1 cellular context compared by ENCODE assay signal in genomic region chr5:136080483-136081180, GRCh38.
TF ChIP-seq lines count a peak whose summit lies in the region.

No MANE protein-coding gene starts in this region.

TF ChIP-seq in K562, 482 proteins besides CTCF, POLR2A, EP300 and RAD21 (continued from another document and continues in another):
- TF ChIP-seq, protein P1, sequence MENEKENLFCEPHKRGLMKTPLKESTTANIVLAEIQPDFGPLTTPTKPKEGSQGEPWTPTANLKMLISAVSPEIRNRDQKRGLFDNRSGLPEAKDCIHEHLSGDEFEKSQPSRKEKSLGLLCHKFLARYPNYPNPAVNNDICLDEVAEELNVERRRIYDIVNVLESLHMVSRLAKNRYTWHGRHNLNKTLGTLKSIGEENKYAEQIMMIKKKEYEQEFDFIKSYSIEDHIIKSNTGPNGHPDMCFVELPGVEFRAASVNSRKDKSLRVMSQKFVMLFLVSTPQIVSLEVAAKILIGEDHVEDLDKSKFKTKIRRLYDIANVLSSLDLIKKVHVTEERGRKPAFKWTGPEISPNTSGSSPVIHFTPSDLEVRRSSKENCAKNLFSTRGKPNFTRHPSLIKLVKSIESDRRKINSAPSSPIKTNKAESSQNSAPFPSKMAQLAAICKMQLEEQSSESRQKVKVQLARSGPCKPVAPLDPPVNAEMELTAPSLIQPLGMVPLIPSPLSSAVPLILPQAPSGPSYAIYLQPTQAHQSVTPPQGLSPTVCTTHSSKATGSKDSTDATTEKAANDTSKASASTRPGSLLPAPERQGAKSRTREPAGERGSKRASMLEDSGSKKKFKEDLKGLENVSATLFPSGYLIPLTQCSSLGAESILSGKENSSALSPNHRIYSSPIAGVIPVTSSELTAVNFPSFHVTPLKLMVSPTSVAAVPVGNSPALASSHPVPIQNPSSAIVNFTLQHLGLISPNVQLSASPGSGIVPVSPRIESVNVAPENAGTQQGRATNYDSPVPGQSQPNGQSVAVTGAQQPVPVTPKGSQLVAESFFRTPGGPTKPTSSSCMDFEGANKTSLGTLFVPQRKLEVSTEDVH (IDR thresholded peaks at IDR 0.05; ENCODE audit: low read depth, partially characterized antibody) = peak; percentile 67
- TF ChIP-seq PHB (CRISPR knock-in tag; IDR thresholded peaks at IDR 0.05) (no peak), KHSRP (IDR thresholded peaks at IDR 0.05) (no peak), POLR2B (IDR thresholded peaks at IDR 0.05; ENCODE audit: low read depth, partially characterized antibody) (peak; percentile 77), DMBX1 (CRISPR knock-in tag; IDR thresholded peaks at IDR 0.05; ENCODE audit: borderline replicate concordance) (no peak), SNRNP70 (optimal IDR thresholded peaks at IDR 0.05; ENCODE audit: low read depth, low read length) (no peak), ZNF24 (IDR thresholded peaks at IDR 0.05) (peak; percentile 63; the same call in 1 of the 2 replicates), GATAD2A (IDR thresholded peaks at IDR 0.05) (no peak), XRCC5 (IDR thresholded peaks at IDR 0.05; ENCODE audit: low read depth, low read length) (no peak), ZKSCAN3 (CRISPR knock-in tag; IDR thresholded peaks at IDR 0.05) (no peak), HCFC1 (IDR thresholded peaks at IDR 0.05; ENCODE audit: low read depth, low read length) (peak; percentile 33), ESRRB (CRISPR knock-in tag; IDR thresholded peaks at IDR 0.05; ENCODE audit: borderline replicate concordance) (no peak), ILK (tag; IDR thresholded peaks at IDR 0.05; ENCODE audit: borderline replicate concordance, low read depth) (no peak), HDAC8 (tag; IDR thresholded peaks at IDR 0.05) (no peak; the same call in 1 of the 2 replicates), CXXC5 (CRISPR knock-in tag; IDR thresholded peaks at IDR 0.05) (peak; percentile 78), MLLT1 (IDR thresholded peaks at IDR 0.05) (no peak), EP400 (IDR thresholded peaks at IDR 0.05) (peak; percentile 71), THAP12 (CRISPR knock-in tag; IDR thresholded peaks at IDR 0.05) (0 out of 2 replicates have a peak, but pooled peaks have one; percentile 26), ZNF444 (CRISPR knock-in tag; IDR thresholded peaks at IDR 0.05) (no peak), CTBP1 (IDR thresholded peaks at IDR 0.05; ENCODE audit: borderline replicate concordance) (peak; percentile 50; the same call in 1 of the 2 replicates), RB1 (IDR thresholded peaks at IDR 0.05; ENCODE audit: low read depth) (peak; percentile 58; the same call in 1 of the 2 replicates), PHF8 (IDR thresholded peaks at IDR 0.05; ENCODE audit: borderline replicate concordance, low read length) (peak; percentile 92), ATF6 (CRISPR knock-in tag; IDR thresholded peaks at IDR 0.05) (peak; percentile 72; the same call in 1 of the 2 replicates), CSDE1 (IDR thresholded peaks at IDR 0.05) (peak in 1 of 2 experiments; percentile 73; a peak in 2 of 4 replicates), ZNF778 (CRISPR knock-in tag; IDR thresholded peaks at IDR 0.05) (no peak), SP1 (CRISPR knock-in tag; IDR thresholded peaks at IDR 0.05) (peak; percentile 91), MEIS2 (IDR thresholded peaks at IDR 0.05; ENCODE audit: partially characterized antibody) (peak; percentile 59), NBN (IDR thresholded peaks at IDR 0.05; ENCODE audit: low read depth) (peak; percentile 51; the same call in 1 of the 2 replicates), ETV5 (CRISPR knock-in tag; IDR thresholded peaks at IDR 0.05; ENCODE audit: low read depth) (peak; percentile 60; the same call in 1 of the 2 replicates), TEAD1 (CRISPR knock-in tag; IDR thresholded peaks at IDR 0.05) (peak in 1 of 2 experiments; percentile 78; a peak in 2 of 4 replicates), YY1 (IDR thresholded peaks at IDR 0.05; ENCODE audit: borderline replicate concordance in 1 of 3, control insufficient read depth in 1 of 3, extremely low read depth in 1 of 3, insufficient read depth in 3 of 3, insufficient read length in 1 of 3, insufficient replicate concordance in 2 of 3, low read depth in 1 of 3, low read length in 2 of 3) (peak in 1 of 3 experiments; percentile 34), ATF7 (IDR thresholded peaks at IDR 0.05) (peak; percentile 84), ZNF175 (CRISPR knock-in tag; IDR thresholded peaks at IDR 0.05; ENCODE audit: low read depth) (peak; percentile 48; the same call in 1 of the 2 replicates), ZBTB40 (IDR thresholded peaks at IDR 0.05) (peak; percentile 84), ZBTB40 (CRISPR knock-in tag; IDR thresholded peaks at IDR 0.05) (no peak), MNT (conservative IDR thresholded peaks at IDR 0.05) (peak; percentile 56 to 78; a peak in 3 of 4 replicates), PTRF (tag; IDR thresholded peaks at IDR 0.05) (no peak), NFIC (IDR thresholded peaks at IDR 0.05) (peak; percentile 62), NR2F6 (CRISPR knock-in tag; IDR thresholded peaks at IDR 0.05) (no peak), ZZZ3 (IDR thresholded peaks at IDR 0.05) (no peak), SMAD4 (CRISPR knock-in tag; conservative IDR thresholded peaks at IDR 0.05) (0 out of 2 replicates have a peak, but pooled peaks have one; percentile 42), GATA2 (CRISPR knock-in tag; IDR thresholded peaks at IDR 0.05) (peak; percentile 67; the same call in 1 of the 2 replicates), KDM5B (IDR thresholded peaks at IDR 0.05; ENCODE audit: insufficient replicate concordance, low read depth, low read length) (peak; percentile 85)
- TF ChIP-seq, protein P2, sequence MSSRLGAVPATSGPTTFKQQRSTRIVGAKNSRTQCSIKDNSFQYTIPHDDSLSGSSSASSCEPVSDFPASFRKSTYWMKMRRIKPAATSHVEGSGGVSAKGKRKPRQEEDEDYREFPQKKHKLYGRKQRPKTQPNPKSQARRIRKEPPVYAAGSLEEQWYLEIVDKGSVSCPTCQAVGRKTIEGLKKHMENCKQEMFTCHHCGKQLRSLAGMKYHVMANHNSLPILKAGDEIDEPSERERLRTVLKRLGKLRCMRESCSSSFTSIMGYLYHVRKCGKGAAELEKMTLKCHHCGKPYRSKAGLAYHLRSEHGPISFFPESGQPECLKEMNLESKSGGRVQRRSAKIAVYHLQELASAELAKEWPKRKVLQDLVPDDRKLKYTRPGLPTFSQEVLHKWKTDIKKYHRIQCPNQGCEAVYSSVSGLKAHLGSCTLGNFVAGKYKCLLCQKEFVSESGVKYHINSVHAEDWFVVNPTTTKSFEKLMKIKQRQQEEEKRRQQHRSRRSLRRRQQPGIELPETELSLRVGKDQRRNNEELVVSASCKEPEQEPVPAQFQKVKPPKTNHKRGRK (tag; IDR thresholded peaks at IDR 0.05) = no peak
